8 cellular contexts compared by ENCODE assay signal in genomic region chr11:117177534-117178209, GRCh38. TPM values are rescaled to one million over a fixed set of nuclear protein-coding genes. Genes with fewer than 3 reads are reported as not detected.
DNase-seq lines count a peak whose midpoint lies in the region; ATAC-seq and TF ChIP-seq lines count a peak whose summit lies in the region.

No MANE protein-coding gene starts in this region.

- H3K36me3 ChIP-seq in SK-N-SH (replicated peaks in 1 of 2; ENCODE audit: control insufficient read depth in 1 of 2, insufficient read depth in 2 of 2, low read length in 1 of 2) (peaks cover 1 to 10% of the 10 kb centered on the region in 2 experiments), stomach (peaks cover 10 to 13% (median 12%) of the 10 kb centered on the region in 4 donors)

- H3K9ac ChIP-seq in SK-N-SH, result no peak overlapping the region

- intact Hi-C loops in stomach (cut with DNase I; ENCODE audit: low total_unique reads), result no loop called here

- POLR2A ChIA-PET in SK-N-SH (lab: Yijun Ruan, JAX), result interaction anchor here (0.7 kb wide), 1 partner anchor 19 kb away, joined by 3 read pairs; no protein-coding TSS in a partner anchor

- no peak for ATAC-seq in SK-N-SH treated with all-trans-retinoic acid at 6 μM for 48 hours
- ATAC-seq in activated naive CD8-positive, alpha-beta T cell treated with anti-CD3 and anti-CD28 coated beads, Interleukin-2, amount 50 U/mL, for 24 hours, result no peak
- no peak for ATAC-seq in GM18505 (IDR thresholded peaks at IDR 0.05; ENCODE audit: unreplicated experiment)

- H3K79me2 ChIP-seq in SK-N-SH (ENCODE audit: insufficient read depth), result peaks cover 11% of the 10 kb centered on the region; the same call in 1 of the 2 replicates

- H3K4me1 Mint-ChIP-seq in activated naive CD8-positive, alpha-beta T cell treated with anti-CD3 and anti-CD28 coated beads, Interleukin-2, amount 50 U/mL, for 24 hours, result peaks cover 29% of the 10 kb centered on the region
- H3K4me1 Mint-ChIP-seq in immature natural killer cell, result peaks cover 35 to 41% of the 10 kb centered on the region in 2 donors

- no peaks in the 10 kb centered on the region for H3K9me3 ChIP-seq in SK-N-SH
- H3K9me3 ChIP-seq in stomach, result no peaks in the 10 kb centered on the region

- H3K27me3 ChIP-seq in SK-N-SH (ENCODE audit: insufficient read depth) (no peaks in the 10 kb centered on the region), stomach (no peaks in the 10 kb centered on the region)

- no peaks in the 10 kb centered on the region for H4K20me1 ChIP-seq in SK-N-SH (ENCODE audit: insufficient read depth)

- TF ChIP-seq RAD21 in SK-N-SH (IDR thresholded peaks at IDR 0.05; ENCODE audit: low read length), result no peak

- TF ChIP-seq POLR2A in stomach (IDR thresholded peaks at IDR 0.05) (no peak), GM18505 (IDR thresholded peaks at IDR 0.05; ENCODE audit: borderline replicate concordance, extremely low read depth, insufficient read depth, insufficient read length) (no peak)

- CTCF ChIA-PET in SK-N-SH (lab: Yijun Ruan, JAX), result interaction anchor here (1.0 to 6.4 kb wide), 4 partner anchors 16 to 386 kb away, joined by 3 to 54 read pairs (median 12); partner anchors contain the start of genes APOA5, PCSK7 and RNF214

- peak overlapping the region; percentile 99 for H3K4me2 ChIP-seq in SK-N-SH

- no peaks in the 10 kb centered on the region for H3K9me3 Mint-ChIP-seq in activated naive CD8-positive, alpha-beta T cell treated with anti-CD3 and anti-CD28 coated beads, Interleukin-2, amount 50 U/mL, for 24 hours
- H3K9me3 Mint-ChIP-seq in immature natural killer cell, result no peaks in the 10 kb centered on the region

- peaks cover under 1% of the 10 kb centered on the region for H3K36me3 Mint-ChIP-seq in activated naive CD8-positive, alpha-beta T cell treated with anti-CD3 and anti-CD28 coated beads, Interleukin-2, amount 50 U/mL, for 24 hours (ENCODE audit: low read depth)
- H3K36me3 Mint-ChIP-seq in immature natural killer cell, result peaks cover 0 to under 1% (median under 1%) of the 10 kb centered on the region in 3 donors

- H3K4me3 ChIP-seq in SK-N-SH (ENCODE audit: low read depth in 2 of 2, low read length in 1 of 2), result peak overlapping the region; percentile 76 to 77
- H3K4me3 ChIP-seq in stomach, result peak overlapping the region; percentile 75 to 93 (median 86)

- H3K4me3 Mint-ChIP-seq in activated naive CD8-positive, alpha-beta T cell treated with anti-CD3 and anti-CD28 coated beads, Interleukin-2, amount 50 U/mL, for 24 hours, result peak overlapping the region; percentile 85
- peak overlapping the region; percentile 94 to 97 (median 94) for H3K4me3 Mint-ChIP-seq in immature natural killer cell

- peak overlapping the region; percentile 78 for H2AFZ ChIP-seq in SK-N-SH (ENCODE audit: low read depth)

- no peak for DNase-seq in SK-N-SH
- DNase-seq in activated naive CD8-positive, alpha-beta T cell treated with anti-CD3 and anti-CD28 coated beads, Interleukin-2, amount 50 U/mL, for 24 hours, result no peak
- DNase-seq in immature natural killer cell, result no peak
- peak; percentile 25 for DNase-seq in stomach
- DNase-seq in UCSD-AML1 (lab: John Stamatoyannopoulos, UW; ENCODE audit: unreplicated experiment), result no peak
- DNase-seq in activated effector memory CD4-positive, alpha-beta T cell treated with Interleukin-2 at 50 U/mL for 16 hours, result no peak

- peak overlapping the region; percentile 42 to 82 for H3K27ac ChIP-seq in SK-N-SH (ENCODE audit: low read depth in 2 of 2, low read length in 1 of 2)
- peak overlapping the region; percentile 96 to 99 (median 98) for H3K27ac ChIP-seq in stomach

- no peak overlapping the region for H3K27ac Mint-ChIP-seq in activated naive CD8-positive, alpha-beta T cell treated with anti-CD3 and anti-CD28 coated beads, Interleukin-2, amount 50 U/mL, for 24 hours
- H3K27ac Mint-ChIP-seq in immature natural killer cell, result peak overlapping the region; percentile 79 to 98 (median 94)

- H3K27me3 Mint-ChIP-seq in activated naive CD8-positive, alpha-beta T cell treated with anti-CD3 and anti-CD28 coated beads, Interleukin-2, amount 50 U/mL, for 24 hours, result no peaks in the 10 kb centered on the region
- peaks cover 2 to 8% (median 3%) of the 10 kb centered on the region in 3 donors for H3K27me3 Mint-ChIP-seq in immature natural killer cell (ENCODE audit: low read depth in 3 of 3)

- TF ChIP-seq EP300 in SK-N-SH (IDR thresholded peaks at IDR 0.05; ENCODE audit: borderline replicate concordance in 1 of 2, low read depth in 1 of 2, low read length in 1 of 2) (no peak), stomach (IDR thresholded peaks at IDR 0.05) (no peak)

- peaks cover 26% of the 10 kb centered on the region for H3F3A ChIP-seq in SK-N-SH (replicated peaks; ENCODE audit: insufficient read depth)

- no peaks in the 10 kb centered on the region for H3K9me2 ChIP-seq in SK-N-SH

- TF ChIP-seq CTCF in SK-N-SH (IDR thresholded peaks at IDR 0.05) (no peak), stomach (IDR thresholded peaks at IDR 0.05) (no peak)

- WGBS in SK-N-SH (ENCODE audit: low lambda C conversion rate), result 87% methylated on average over 10 of the region's 10 CpGs
- WGBS in stomach, 5 donors, result 36 to 64% (median 46%) methylated on average over 10 of the region's 10 CpGs

- H3K4me1 ChIP-seq in SK-N-SH (ENCODE audit: control insufficient read depth in 1 of 2, insufficient read depth in 2 of 2, low read depth in 1 of 2, low read length in 1 of 2) (peaks cover 10 to 29% of the 10 kb centered on the region in 2 experiments; a peak in 2 of 4 replicates), stomach (peaks cover 49 to 80% (median 74%) of the 10 kb centered on the region in 4 donors)

TF ChIP-seq in SK-N-SH, 30 proteins besides CTCF, POLR2A, EP300 and RAD21 (continues in another document):
- TF ChIP-seq, protein P1, sequence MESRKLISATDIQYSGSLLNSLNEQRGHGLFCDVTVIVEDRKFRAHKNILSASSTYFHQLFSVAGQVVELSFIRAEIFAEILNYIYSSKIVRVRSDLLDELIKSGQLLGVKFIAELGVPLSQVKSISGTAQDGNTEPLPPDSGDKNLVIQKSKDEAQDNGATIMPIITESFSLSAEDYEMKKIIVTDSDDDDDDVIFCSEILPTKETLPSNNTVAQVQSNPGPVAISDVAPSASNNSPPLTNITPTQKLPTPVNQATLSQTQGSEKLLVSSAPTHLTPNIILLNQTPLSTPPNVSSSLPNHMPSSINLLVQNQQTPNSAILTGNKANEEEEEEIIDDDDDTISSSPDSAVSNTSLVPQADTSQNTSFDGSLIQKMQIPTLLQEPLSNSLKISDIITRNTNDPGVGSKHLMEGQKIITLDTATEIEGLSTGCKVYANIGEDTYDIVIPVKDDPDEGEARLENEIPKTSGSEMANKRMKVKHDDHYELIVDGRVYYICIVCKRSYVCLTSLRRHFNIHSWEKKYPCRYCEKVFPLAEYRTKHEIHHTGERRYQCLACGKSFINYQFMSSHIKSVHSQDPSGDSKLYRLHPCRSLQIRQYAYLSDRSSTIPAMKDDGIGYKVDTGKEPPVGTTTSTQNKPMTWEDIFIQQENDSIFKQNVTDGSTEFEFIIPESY (IDR thresholded peaks at IDR 0.05; ENCODE audit: borderline replicate concordance, low read depth), result no peak

RNA-seq across cellular contexts. Expression of gene SIDT2, which starts 0.9 kb away (rescaled TPM):
- polyA plus RNA-seq in SK-N-SH (2012; rRNA removed), result 17.3 and 17.5 TPM in 2 replicates
- polyA plus RNA-seq in SK-N-SH (2012; cell fraction: cytosol; rRNA removed), result 8.0 and 12.6 TPM in 2 replicates
- 39.5 and 52.3 TPM in 2 replicates for polyA plus RNA-seq in SK-N-SH (2012; cell fraction: nucleus; rRNA removed)
- polyA plus RNA-seq in immature natural killer cell, result 1 to 10 TPM; 1.6 to 4.7 (median 1.7) TPM
- total RNA-seq in stomach, result 100 to 1,000 TPM in 3 of 5 donors, 10 to 100 TPM in 2; 15.1 to 310 (median 132) TPM
- polyA plus RNA-seq in stomach, result 10 to 100 TPM; 16.9 to 39.4 (median 24.3) TPM

RNA-seq across cellular contexts. Expression of gene TAGLN, which starts 21.5 kb away (rescaled TPM):
- polyA plus RNA-seq in SK-N-SH (2012; rRNA removed) (519 and 811 TPM in 2 replicates), immature natural killer cell (under 1 TPM; 0.08 to 0.40 (median 0.09) TPM), stomach (1,000 to 10,000 TPM in 2 of 3 donors, 100 to 1,000 TPM in 1; 575 to 2,971 (median 1,072) TPM)
- 447 and 526 TPM in 2 replicates for polyA plus RNA-seq in SK-N-SH (2012; cell fraction: cytosol; rRNA removed)
- polyA plus RNA-seq in SK-N-SH (2012; cell fraction: nucleus; rRNA removed), result 571 and 676 TPM in 2 replicates
- total RNA-seq in stomach, result 1,000 to 10,000 TPM in 4 of 5 donors, 100 to 1,000 TPM in 1; 730 to 3,801 (median 2,320) TPM

RNA-seq across cellular contexts. Expression of gene PAFAH1B2, which starts 33.6 kb away (rescaled TPM):
- polyA plus RNA-seq in SK-N-SH (2012; rRNA removed) (19.6 and 27.3 TPM in 2 replicates), immature natural killer cell (10 to 100 TPM; 16.0 to 23.7 (median 17.5) TPM), stomach (10 to 100 TPM; 14.9 to 30.7 (median 27.5) TPM)
- 25.9 and 27.4 TPM in 2 replicates for polyA plus RNA-seq in SK-N-SH (2012; cell fraction: cytosol; rRNA removed)
- polyA plus RNA-seq in SK-N-SH (2012; cell fraction: nucleus; rRNA removed), result 25.4 and 27.2 TPM in 2 replicates
- 100 to 1,000 TPM in 1 of 5 donors, 10 to 100 TPM in 4; 31.9 to 174 (median 63.0) TPM for total RNA-seq in stomach

RNA-seq across cellular contexts. Expression of gene PCSK7, which starts 54.2 kb away (rescaled TPM):
- polyA plus RNA-seq in SK-N-SH (2012; rRNA removed), result 49.7 and 52.1 TPM in 2 replicates
- 22.8 and 36.1 TPM in 2 replicates for polyA plus RNA-seq in SK-N-SH (2012; cell fraction: cytosol; rRNA removed)
- polyA plus RNA-seq in SK-N-SH (2012; cell fraction: nucleus; rRNA removed), result 133 and 171 TPM in 2 replicates
- polyA plus RNA-seq in immature natural killer cell, result 10 to 100 TPM; 32.8 to 96.3 (median 38.8) TPM
- total RNA-seq in stomach, result 100 to 1,000 TPM in 3 of 5 donors, 10 to 100 TPM in 2; 64.8 to 232 (median 139) TPM
- 10 to 100 TPM; 14.1 to 23.6 (median 20.4) TPM for polyA plus RNA-seq in stomach

RNA-seq across cellular contexts. Expression of gene RNF214, which starts 54.8 kb away (rescaled TPM):
- 11.9 and 15.4 TPM in 2 replicates for polyA plus RNA-seq in SK-N-SH (2012; rRNA removed)
- polyA plus RNA-seq in SK-N-SH (2012; cell fraction: cytosol; rRNA removed), result 10.4 and 11.4 TPM in 2 replicates
- polyA plus RNA-seq in SK-N-SH (2012; cell fraction: nucleus; rRNA removed), result 25.9 and 36.4 TPM in 2 replicates
- 1 to 10 TPM; 5.3 to 9.8 (median 8.9) TPM for polyA plus RNA-seq in immature natural killer cell
- total RNA-seq in stomach, result 10 to 100 TPM in 4 of 5 donors, 1 to 10 TPM in 1; 6.7 to 21.6 (median 13.8) TPM
- 10 to 100 TPM in 1 of 3 donors, 1 to 10 TPM in 2; 6.8 to 11.2 (median 8.0) TPM for polyA plus RNA-seq in stomach

Comparison
In these comparisons a context has a peak if more than half of its experiments do, and no peak if none do; other contexts are left out.
1. RNA of gene TAGLN, which starts 21.5 kb away (polyA plus RNA-seq): 575 to 2,971 TPM in stomach and 447 to 811 TPM in SK-N-SH; 0.08 to 0.40 TPM in immature natural killer cell; every median in the first group is over 100 times any median in the second.